ENCODE assay signal across 9 cellular contexts in the genomic region with DNA sequence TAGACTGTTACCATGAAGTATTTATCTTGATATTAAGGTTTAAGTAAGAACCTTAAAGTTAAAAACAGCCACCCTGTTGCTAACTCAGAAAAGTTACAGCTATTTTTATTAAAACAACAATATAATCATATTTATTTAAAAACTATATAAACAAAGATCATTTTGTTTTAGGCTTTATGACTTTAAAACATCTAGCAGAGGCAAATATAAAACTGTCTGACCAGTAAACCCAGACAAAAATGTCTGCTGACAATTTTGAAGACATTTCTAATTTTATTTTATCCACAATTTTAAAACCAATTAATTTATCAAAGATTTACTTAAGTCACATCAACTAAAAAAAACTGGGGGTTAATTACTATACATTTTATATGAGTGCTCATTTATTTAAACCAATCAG.
"Had no signal": no experiment of that assay in that cellular context is flagged by ENCODE, and none has a peak within 500 bp of the region (broad histone marks: within the 10 kb centered on the region; RNA-seq: fewer than 3 reads in every experiment).

No MANE protein-coding gene starts in this region.

- ATAC-seq: HepG2 had no signal

- DNase-seq: GM23248, GOT3, H7, HFFc6, Kasumi-1, KG1 had no signal

- H3K36me3 ChIP-seq: HAP-1 had no signal

- H3K4me1 ChIP-seq: HAP-1 had no signal

- FAIRE-seq: HepG2 had no signal

- H3K4me3 ChIP-seq: GM23248, HAP-1 had no signal

- H3K9me3 ChIP-seq: HAP-1 had no signal

- H3K27ac ChIP-seq: GM23248, HL-60 had no signal
